In genomic region chr2:172484706-172485105, GRCh38 we compare ENCODE assay signal across 16 cellular contexts. TPM values are rescaled to one million over a fixed set of nuclear protein-coding genes. Genes with fewer than 3 reads are reported as not detected.
A peak's percentile ranks its signal among the peaks of the same experiment; 100 is the strongest.
DNase-seq lines count a peak whose midpoint lies in the region; ATAC-seq and TF ChIP-seq lines count a peak whose summit lies in the region.
"Had no signal": no experiment of that assay in that cellular context is flagged by ENCODE, and none has a peak within 500 bp of the region (broad histone marks: within the 10 kb centered on the region; RNA-seq: fewer than 3 reads in every experiment).

No MANE protein-coding gene starts in this region.

- H3K4me2 ChIP-seq in SK-N-SH (no peak overlapping the region), PC-9 (no peak overlapping the region)
- H3K4me2 ChIP-seq: BLaER1 treated with 17β-estradiol and CSF1 and Interleukin-3, amounts not matched to agents 10 nM and 100 nM had no signal

- H3K79me2 ChIP-seq in SK-N-SH (ENCODE audit: insufficient read depth) (no peaks in the 10 kb centered on the region), PC-9 (ENCODE audit: low read depth) (no peaks in the 10 kb centered on the region)

- CTCF ChIA-PET in SK-N-SH (lab: Yijun Ruan, JAX) (interaction anchor here (0.6 to 7.5 kb wide), 15 partner anchors 10 to 1027 kb away, joined by 3 to 64 read pairs (median 5); partner anchors contain the start of gene DLX2), PC-9 (lab: Charles Lee) (interaction anchor here (0.6 to 2.4 kb wide), 9 partner anchors 21 to 787 kb away, joined by 3 to 12 read pairs (median 3); no protein-coding TSS in a partner anchor)

- no peaks in the 10 kb centered on the region for H4K20me1 ChIP-seq in SK-N-SH (ENCODE audit: insufficient read depth)
- no peaks in the 10 kb centered on the region for H4K20me1 ChIP-seq in PC-9 (ENCODE audit: insufficient read depth)
- H4K20me1 ChIP-seq: BLaER1 treated with 17β-estradiol and CSF1 and Interleukin-3, amounts not matched to agents 10 nM and 100 nM had no signal

- no peak for TF ChIP-seq RAD21 in SK-N-SH (IDR thresholded peaks at IDR 0.05; ENCODE audit: low read length)

- no peak overlapping the region for H3K9ac ChIP-seq in SK-N-SH
- H3K9ac ChIP-seq: BLaER1 treated with 17β-estradiol and CSF1 and Interleukin-3, amounts not matched to agents 10 nM and 100 nM had no signal

- no peaks in the 10 kb centered on the region for H3K36me3 Mint-ChIP-seq in osteocyte (ENCODE audit: unreplicated experiment)

- TF ChIP-seq EP300 in SK-N-SH (IDR thresholded peaks at IDR 0.05; ENCODE audit: borderline replicate concordance in 1 of 2, low read depth in 1 of 2, low read length in 1 of 2): no peak

- no peak overlapping the region for H3K4me3 ChIP-seq in SK-N-SH (ENCODE audit: low read depth in 2 of 2, low read length in 1 of 2)
- H3K4me3 ChIP-seq in PC-9: no peak overlapping the region
- H3K4me3 ChIP-seq: BLaER1 treated with 17β-estradiol and CSF1 and Interleukin-3, amounts not matched to agents 10 nM and 100 nM had no signal

- H3K27me3 Mint-ChIP-seq in osteocyte (ENCODE audit: unreplicated experiment): no peaks in the 10 kb centered on the region

- no peak overlapping the region for H3K27ac Mint-ChIP-seq in osteocyte (ENCODE audit: unreplicated experiment)
- H3K27ac Mint-ChIP-seq: HFFc6 had no signal

- intact Hi-C loops in PC-9 (cut with micrococcal nuclease; ENCODE audit: unreplicated experiment): loop anchor here (1.0 to 5.0 kb wide), 5 partner anchors 73 to 772 kb away; partner anchors contain the start of gene PDK1

- H3K4me3 Mint-ChIP-seq in osteocyte (ENCODE audit: unreplicated experiment): no peak overlapping the region
- H3K4me3 Mint-ChIP-seq: HFFc6 had no signal

- H3F3A ChIP-seq in SK-N-SH (replicated peaks; ENCODE audit: insufficient read depth) (peaks cover 5% of the 10 kb centered on the region), PC-9 (ENCODE audit: insufficient read depth, low read depth) (peaks cover 16% of the 10 kb centered on the region; the same call in 1 of the 2 replicates)

- H3K4me1 Mint-ChIP-seq in osteocyte (ENCODE audit: unreplicated experiment): peaks cover 18% of the 10 kb centered on the region

- POLR2A ChIA-PET in SK-N-SH (lab: Yijun Ruan, JAX) (no interaction called here), PC-9 (lab: Charles Lee; ENCODE audit: unreplicated experiment) (no interaction called here)

- no peak for ATAC-seq in SK-N-SH treated with all-trans-retinoic acid at 6 μM for 48 hours
- ATAC-seq in GM18867 (IDR thresholded peaks at IDR 0.05; ENCODE audit: unreplicated experiment): peak; percentile 64
- ATAC-seq in GM21786 (IDR thresholded peaks at IDR 0.05; ENCODE audit: unreplicated experiment): no peak

- H3K9me3 ChIP-seq in SK-N-SH: no peaks in the 10 kb centered on the region
- H3K9me3 ChIP-seq in PC-9 (ENCODE audit: insufficient read depth, low read depth): no peaks in the 10 kb centered on the region
- H3K9me3 ChIP-seq: BLaER1 treated with 17β-estradiol and CSF1 and Interleukin-3, amounts not matched to agents 10 nM and 100 nM had no signal

- H3K9me2 ChIP-seq in SK-N-SH: no peaks in the 10 kb centered on the region
- H3K9me2 ChIP-seq in PC-9 (ENCODE audit: insufficient read depth): no peaks in the 10 kb centered on the region

- no peaks in the 10 kb centered on the region for H3K9me3 Mint-ChIP-seq in osteocyte (ENCODE audit: unreplicated experiment)
- H3K9me3 Mint-ChIP-seq: HFFc6 had no signal

- H3K27ac ChIP-seq in SK-N-SH (ENCODE audit: low read depth in 2 of 2, low read length in 1 of 2): no peak overlapping the region
- no peak overlapping the region for H3K27ac ChIP-seq in PC-9
- H3K27ac ChIP-seq: 22Rv1; BLaER1 treated with 17β-estradiol and CSF1 and Interleukin-3, amounts not matched to agents 10 nM and 100 nM had no signal

- DNase-seq in SK-N-SH (no peak), PC-9 (no peak), osteocyte (ENCODE audit: extremely low spot score, unreplicated experiment) (no peak), globus pallidus (ENCODE audit: low spot score) (no peak), middle frontal gyrus (ENCODE audit: extremely low spot score, low spot score) (no peak)
- DNase-seq: Calu3, DMS79 treated with DMSO at 0.1 percent for 48 hours, NCI-H187 treated with DMSO at 0.1 percent for 48 hours, NCI-H446 treated with DMSO at 0.1 percent for 48 hours, NCI-H748 treated with DMSO at 0.1 percent for 48 hours had no signal

- H3K27me3 ChIP-seq in SK-N-SH (ENCODE audit: insufficient read depth): no peaks in the 10 kb centered on the region
- H3K27me3 ChIP-seq in PC-9 (ENCODE audit: insufficient read depth, low read depth): no peaks in the 10 kb centered on the region
- H3K27me3 ChIP-seq: BLaER1 treated with 17β-estradiol and CSF1 and Interleukin-3, amounts not matched to agents 10 nM and 100 nM had no signal

- TF ChIP-seq CTCF in SK-N-SH (IDR thresholded peaks at IDR 0.05) (peak; percentile 3; the same call in 1 of the 2 replicates), PC-9 (conservative IDR thresholded peaks at IDR 0.05) (peak; percentile 56), osteocyte (IDR thresholded peaks at IDR 0.05) (peak; percentile 2)

- H3K36me3 ChIP-seq in SK-N-SH (replicated peaks in 1 of 2; ENCODE audit: control insufficient read depth in 1 of 2, insufficient read depth in 2 of 2, low read length in 1 of 2) (peaks cover 23 to 37% of the 10 kb centered on the region in 2 experiments), PC-9 (ENCODE audit: low read depth) (peaks cover 51% of the 10 kb centered on the region)

- peaks cover 0 to 6% of the 10 kb centered on the region in 2 experiments; a peak in 1 of 4 replicates for H3K4me1 ChIP-seq in SK-N-SH (ENCODE audit: control insufficient read depth in 1 of 2, insufficient read depth in 2 of 2, low read depth in 1 of 2, low read length in 1 of 2)
- H3K4me1 ChIP-seq in PC-9 (replicated peaks; ENCODE audit: insufficient read depth): 0 out of 2 replicates have a peak, but pooled peaks cover 5% of the 10 kb centered on the region

- H2AFZ ChIP-seq in SK-N-SH (ENCODE audit: low read depth): no peak overlapping the region
- H2AFZ ChIP-seq in PC-9: no peak overlapping the region

- BruUV-seq in PC-9 (replicated peaks; lab: Mats Ljungman, UMichigan): no TSS peak

- 90% methylated on average over 2 of the region's 2 CpGs for WGBS in SK-N-SH (ENCODE audit: low lambda C conversion rate)

TF ChIP-seq in SK-N-SH, 30 proteins besides CTCF, POLR2A, EP300 and RAD21 (continues in another document):
- TF ChIP-seq GABPA (IDR thresholded peaks at IDR 0.05; ENCODE audit: low read depth) (no peak), FOSL2 (IDR thresholded peaks at IDR 0.05; ENCODE audit: borderline replicate concordance, low read depth) (no peak), MXI1 (IDR thresholded peaks at IDR 0.05; ENCODE audit: low read depth, low read length) (no peak), NRF1 (IDR thresholded peaks at IDR 0.05; ENCODE audit: low read depth, low read length) (no peak), USF1 (IDR thresholded peaks at IDR 0.05; ENCODE audit: borderline replicate concordance, low read depth) (no peak), EZH2phosphoT487 (IDR thresholded peaks at IDR 0.05; ENCODE audit: borderline replicate concordance, low read depth) (no peak), RXRA (IDR thresholded peaks at IDR 0.05; ENCODE audit: borderline replicate concordance, low read depth) (no peak), FOXM1 (IDR thresholded peaks at IDR 0.05; ENCODE audit: low read depth) (no peak)

TF ChIP-seq in SK-N-SH treated with all-trans-retinoic acid at 6 μM for 48 hours, 23 proteins besides CTCF, POLR2A, EP300 and RAD21 (continues in another document):
- TF ChIP-seq, protein P1, sequence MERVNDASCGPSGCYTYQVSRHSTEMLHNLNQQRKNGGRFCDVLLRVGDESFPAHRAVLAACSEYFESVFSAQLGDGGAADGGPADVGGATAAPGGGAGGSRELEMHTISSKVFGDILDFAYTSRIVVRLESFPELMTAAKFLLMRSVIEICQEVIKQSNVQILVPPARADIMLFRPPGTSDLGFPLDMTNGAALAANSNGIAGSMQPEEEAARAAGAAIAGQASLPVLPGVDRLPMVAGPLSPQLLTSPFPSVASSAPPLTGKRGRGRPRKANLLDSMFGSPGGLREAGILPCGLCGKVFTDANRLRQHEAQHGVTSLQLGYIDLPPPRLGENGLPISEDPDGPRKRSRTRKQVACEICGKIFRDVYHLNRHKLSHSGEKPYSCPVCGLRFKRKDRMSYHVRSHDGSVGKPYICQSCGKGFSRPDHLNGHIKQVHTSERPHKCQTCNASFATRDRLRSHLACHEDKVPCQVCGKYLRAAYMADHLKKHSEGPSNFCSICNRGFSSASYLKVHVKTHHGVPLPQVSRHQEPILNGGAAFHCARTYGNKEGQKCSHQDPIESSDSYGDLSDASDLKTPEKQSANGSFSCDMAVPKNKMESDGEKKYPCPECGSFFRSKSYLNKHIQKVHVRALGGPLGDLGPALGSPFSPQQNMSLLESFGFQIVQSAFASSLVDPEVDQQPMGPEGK (CRISPR knock-in tag; IDR thresholded peaks at IDR 0.05; ENCODE audit: borderline replicate concordance): no peak
- TF ChIP-seq ZNF8 (CRISPR knock-in tag; IDR thresholded peaks at IDR 0.05) (no peak), ZNF565 (CRISPR knock-in tag; conservative IDR thresholded peaks at IDR 0.05; ENCODE audit: low read depth) (no peak)
- TF ChIP-seq, protein P2, sequence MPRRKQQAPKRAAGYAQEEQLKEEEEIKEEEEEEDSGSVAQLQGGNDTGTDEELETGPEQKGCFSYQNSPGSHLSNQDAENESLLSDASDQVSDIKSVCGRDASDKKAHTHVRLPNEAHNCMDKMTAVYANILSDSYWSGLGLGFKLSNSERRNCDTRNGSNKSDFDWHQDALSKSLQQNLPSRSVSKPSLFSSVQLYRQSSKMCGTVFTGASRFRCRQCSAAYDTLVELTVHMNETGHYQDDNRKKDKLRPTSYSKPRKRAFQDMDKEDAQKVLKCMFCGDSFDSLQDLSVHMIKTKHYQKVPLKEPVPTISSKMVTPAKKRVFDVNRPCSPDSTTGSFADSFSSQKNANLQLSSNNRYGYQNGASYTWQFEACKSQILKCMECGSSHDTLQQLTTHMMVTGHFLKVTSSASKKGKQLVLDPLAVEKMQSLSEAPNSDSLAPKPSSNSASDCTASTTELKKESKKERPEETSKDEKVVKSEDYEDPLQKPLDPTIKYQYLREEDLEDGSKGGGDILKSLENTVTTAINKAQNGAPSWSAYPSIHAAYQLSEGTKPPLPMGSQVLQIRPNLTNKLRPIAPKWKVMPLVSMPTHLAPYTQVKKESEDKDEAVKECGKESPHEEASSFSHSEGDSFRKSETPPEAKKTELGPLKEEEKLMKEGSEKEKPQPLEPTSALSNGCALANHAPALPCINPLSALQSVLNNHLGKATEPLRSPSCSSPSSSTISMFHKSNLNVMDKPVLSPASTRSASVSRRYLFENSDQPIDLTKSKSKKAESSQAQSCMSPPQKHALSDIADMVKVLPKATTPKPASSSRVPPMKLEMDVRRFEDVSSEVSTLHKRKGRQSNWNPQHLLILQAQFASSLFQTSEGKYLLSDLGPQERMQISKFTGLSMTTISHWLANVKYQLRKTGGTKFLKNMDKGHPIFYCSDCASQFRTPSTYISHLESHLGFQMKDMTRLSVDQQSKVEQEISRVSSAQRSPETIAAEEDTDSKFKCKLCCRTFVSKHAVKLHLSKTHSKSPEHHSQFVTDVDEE (CRISPR knock-in tag; IDR thresholded peaks at IDR 0.05): no peak

RNA-seq across cellular contexts. Expression of gene ITGA6, which starts 57.3 kb away (rescaled TPM):
- 25.9 and 26.0 TPM in 2 replicates for polyA plus RNA-seq in SK-N-SH (2012; rRNA removed)
- polyA plus RNA-seq in SK-N-SH (2012; cell fraction: cytosol; rRNA removed): 32.9 and 33.9 TPM in 2 replicates
- polyA plus RNA-seq in SK-N-SH (2012; cell fraction: nucleus; rRNA removed): 21.2 and 45.3 TPM in 2 replicates
- total RNA-seq in PC-9 (2021) (180 and 213 TPM in 2 replicates), osteocyte (4.2 and 5.1 TPM in 2 replicates)

Comparison
In these comparisons a context has a peak if more than half of its experiments do, and no peak if none do; other contexts are left out.
1. CTCF ChIP-seq: peak in every context shown above with its lines; median percentile 56 in PC-9; 3 in SK-N-SH; 2 in osteocyte.
2. RNA of gene ITGA6, which starts 57.3 kb away (total RNA-seq): 180 to 213 TPM in PC-9; 4.2 to 5.1 TPM in osteocyte; every median in the first group is over 10 times any median in the second.